In genomic region chr17:73317554-73318426, GRCh38 we compare ENCODE assay signal across 10 cellular contexts. TPM values are rescaled to one million over a fixed set of nuclear protein-coding genes. Genes with fewer than 3 reads are reported as not detected.
DNase-seq lines count a peak whose midpoint lies in the region; ATAC-seq and TF ChIP-seq lines count a peak whose summit lies in the region.
"Had no signal": no experiment of that assay in that cellular context is flagged by ENCODE, and none has a peak within 500 bp of the region (broad histone marks: within the 10 kb centered on the region; RNA-seq: fewer than 3 reads in every experiment).

No MANE protein-coding gene starts in this region.

- no peak for TF ChIP-seq EP300 in upper lobe of left lung (IDR thresholded peaks at IDR 0.05)

- H3K9me3 ChIP-seq in esophagus squamous epithelium, result no peaks in the 10 kb centered on the region
- no peaks in the 10 kb centered on the region for H3K9me3 ChIP-seq in lower lobe of right lung
- no peaks in the 10 kb centered on the region for H3K9me3 ChIP-seq in upper lobe of left lung

- H3K4me1 ChIP-seq in esophagus squamous epithelium (peaks cover 9 to 77% (median 22%) of the 10 kb centered on the region in 3 donors), rectal smooth muscle tissue (ENCODE audit: control insufficient read depth, insufficient read depth, low read length) (peaks cover 5% of the 10 kb centered on the region), lower lobe of right lung (peaks cover under 1% of the 10 kb centered on the region), upper lobe of left lung (peaks cover 0 to 3% (median under 1%) of the 10 kb centered on the region in 4 donors)

- no peak for TF ChIP-seq POLR2A in esophagus squamous epithelium (IDR thresholded peaks at IDR 0.05)
- TF ChIP-seq POLR2A in upper lobe of left lung (IDR thresholded peaks at IDR 0.05), result no peak

- H3K27me3 ChIP-seq in esophagus squamous epithelium (no peaks in the 10 kb centered on the region), rectal smooth muscle tissue (ENCODE audit: control insufficient read depth, insufficient read depth, low read length) (no peaks in the 10 kb centered on the region), lower lobe of right lung (ENCODE audit: low read depth) (no peaks in the 10 kb centered on the region), upper lobe of left lung (no peaks in the 10 kb centered on the region)

- peak overlapping the region; percentile 10 for H3K9ac ChIP-seq in rectal smooth muscle tissue (ENCODE audit: low read length)

- no peak overlapping the region for H3K4me3 ChIP-seq in esophagus squamous epithelium
- no peak overlapping the region for H3K4me3 ChIP-seq in rectal smooth muscle tissue (ENCODE audit: low read length)
- H3K4me3 ChIP-seq in lower lobe of right lung, result no peak overlapping the region
- H3K4me3 ChIP-seq in upper lobe of left lung, result no peak overlapping the region

- H3K36me3 ChIP-seq in esophagus squamous epithelium, result no peaks in the 10 kb centered on the region
- no peaks in the 10 kb centered on the region for H3K36me3 ChIP-seq in rectal smooth muscle tissue (ENCODE audit: control insufficient read depth, insufficient read depth, low read length)
- no peaks in the 10 kb centered on the region for H3K36me3 ChIP-seq in lower lobe of right lung
- H3K36me3 ChIP-seq in upper lobe of left lung, result no peaks in the 10 kb centered on the region

- H3K27ac ChIP-seq in esophagus squamous epithelium (peak overlapping the region in 3 of 4 donors; percentile 28 to 50 (median 43)), rectal smooth muscle tissue (ENCODE audit: low read depth, low read length) (no peak overlapping the region), lower lobe of right lung (no peak overlapping the region), upper lobe of left lung (no peak overlapping the region)

- no peak for DNase-seq in esophagus squamous epithelium (lab: John Stamatoyannopoulos, UW)
- no peak for DNase-seq in lower lobe of right lung
- no peak for DNase-seq in upper lobe of left lung
- DNase-seq in NCI-H1092 treated with DMSO at 0.1 percent for 48 hours (lab: John Stamatoyannopoulos, UW), result no peak
- DNase-seq: stimulated activated CD4-positive, alpha-beta T cell treated with anti-CD3 and anti-CD28 coated beads, Interleukin-2, amount 100 ng/mL, for 48 hours had no signal

- TF ChIP-seq CTCF in esophagus squamous epithelium (IDR thresholded peaks at IDR 0.05) (no peak), lower lobe of right lung (IDR thresholded peaks at IDR 0.05) (no peak), upper lobe of left lung (IDR thresholded peaks at IDR 0.05) (no peak)

- ATAC-seq in GM19023 (IDR thresholded peaks at IDR 0.05; ENCODE audit: unreplicated experiment) (peak; percentile 19), HG03175 (IDR thresholded peaks at IDR 0.05; ENCODE audit: unreplicated experiment) (peak; percentile 11), lower lobe of right lung (no peak), upper lobe of left lung (ENCODE audit: low FRiP score in 2 of 2) (no peak), GM21360 (IDR thresholded peaks at IDR 0.05; ENCODE audit: unreplicated experiment) (no peak)
- ATAC-seq: stimulated activated effector memory CD8-positive, alpha-beta T cell treated with anti-CD3 and anti-CD28 coated beads, Interleukin-12 subunit alpha, Interleukin-12 subunit beta, amount 100 ng/mL, for 72 hours had no signal

- WGBS in esophagus squamous epithelium, 2 donors, result 77 to 81% methylated on average over 7 of the region's 7 CpGs
- WGBS in upper lobe of left lung, 2 donors, result 74 to 78% methylated on average over 6 to 7 of the region's 7 CpGs

- intact Hi-C loops in esophagus squamous epithelium (cut with DNase I) (no loop called here), lower lobe of right lung (cut with DNase I) (no loop called here)

RNA-seq across cellular contexts. Expression of gene CDC42EP4, which starts 6.0 kb away (rescaled TPM):
- total RNA-seq in esophagus squamous epithelium (10 to 100 TPM; 45.1 to 63.9 (median 52.9) TPM), lower lobe of right lung (44.6 TPM), upper lobe of left lung (10 to 100 TPM; 28.3 to 65.7 (median 52.9) TPM)

RNA-seq across cellular contexts. Expression of gene CPSF4L, which starts 56.1 kb away (rescaled TPM):
- total RNA-seq in esophagus squamous epithelium (not detected), lower lobe of right lung (not detected), upper lobe of left lung (under 1 TPM in 1 of 6 donors, not detected in 5; 0.46 TPM)

Comparison
In these comparisons a context has a peak if more than half of its experiments do, and no peak if none do; other contexts are left out.
1. ATAC-seq: peak in GM19023 (single experiment) and HG03175 (single experiment); none in lower lobe of right lung (0 of 2), upper lobe of left lung (0 of 2) and GM21360 (single experiment).
2. H3K27ac ChIP-seq: peak in esophagus squamous epithelium (3 of 4); none in rectal smooth muscle tissue (single experiment), lower lobe of right lung (single experiment) and upper lobe of left lung (0 of 4).